Comparison of ENCODE assay signal across 1 cellular context in the genomic region with DNA sequence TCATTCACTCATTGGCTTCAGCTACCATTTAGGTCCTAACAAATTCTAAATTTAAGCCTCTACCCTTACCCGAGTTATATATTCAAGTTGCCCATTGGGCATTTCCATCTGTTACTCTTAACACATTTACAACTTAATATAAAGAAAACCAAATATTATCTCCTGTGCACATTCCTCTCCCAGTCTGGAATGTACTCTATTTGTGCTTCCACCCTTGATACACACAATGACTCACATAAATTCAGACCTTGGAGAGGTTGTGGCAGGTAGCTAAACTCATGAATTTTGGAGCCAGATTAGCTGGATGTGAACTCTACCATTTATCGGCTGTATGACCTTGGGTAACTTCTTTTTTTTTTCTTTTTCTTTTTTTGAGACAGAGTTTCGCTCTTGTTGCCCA.
TF ChIP-seq lines count a peak whose summit lies in the region.

No MANE protein-coding gene starts in this region.

TF ChIP-seq in HepG2, 621 proteins besides CTCF, POLR2A, EP300 and RAD21 (continued from another document):
- TF ChIP-seq, protein P1, sequence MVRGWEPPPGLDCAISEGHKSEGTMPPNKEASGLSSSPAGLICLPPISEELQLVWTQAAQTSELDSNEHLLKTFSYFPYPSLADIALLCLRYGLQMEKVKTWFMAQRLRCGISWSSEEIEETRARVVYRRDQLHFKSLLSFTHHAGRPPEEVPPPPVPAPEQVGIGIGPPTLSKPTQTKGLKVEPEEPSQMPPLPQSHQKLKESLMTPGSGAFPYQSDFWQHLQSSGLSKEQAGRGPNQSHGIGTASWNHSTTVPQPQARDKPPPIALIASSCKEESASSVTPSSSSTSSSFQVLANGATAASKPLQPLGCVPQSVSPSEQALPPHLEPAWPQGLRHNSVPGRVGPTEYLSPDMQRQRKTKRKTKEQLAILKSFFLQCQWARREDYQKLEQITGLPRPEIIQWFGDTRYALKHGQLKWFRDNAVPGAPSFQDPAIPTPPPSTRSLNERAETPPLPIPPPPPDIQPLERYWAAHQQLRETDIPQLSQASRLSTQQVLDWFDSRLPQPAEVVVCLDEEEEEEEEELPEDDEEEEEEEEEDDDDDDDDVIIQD (CRISPR knock-in tag; IDR thresholded peaks at IDR 0.05; ENCODE audit: low read depth), result 0 out of 2 replicates have a peak, but pooled peaks have one; percentile 17
- TF ChIP-seq, protein P2, sequence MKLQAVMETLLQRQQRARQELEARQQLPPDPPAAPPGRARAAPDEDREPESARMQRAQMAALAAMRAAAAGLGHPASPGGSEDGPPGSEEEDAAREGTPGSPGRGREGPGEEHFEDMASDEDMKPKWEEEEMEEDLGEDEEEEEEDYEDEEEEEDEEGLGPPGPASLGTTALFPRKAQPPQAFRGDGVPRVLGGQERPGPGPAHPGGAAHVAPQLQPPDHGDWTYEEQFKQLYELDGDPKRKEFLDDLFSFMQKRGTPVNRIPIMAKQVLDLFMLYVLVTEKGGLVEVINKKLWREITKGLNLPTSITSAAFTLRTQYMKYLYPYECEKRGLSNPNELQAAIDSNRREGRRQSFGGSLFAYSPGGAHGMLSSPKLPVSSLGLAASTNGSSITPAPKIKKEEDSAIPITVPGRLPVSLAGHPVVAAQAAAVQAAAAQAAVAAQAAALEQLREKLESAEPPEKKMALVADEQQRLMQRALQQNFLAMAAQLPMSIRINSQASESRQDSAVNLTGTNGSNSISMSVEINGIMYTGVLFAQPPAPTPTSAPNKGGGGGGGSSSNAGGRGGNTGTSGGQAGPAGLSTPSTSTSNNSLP (IDR thresholded peaks at IDR 0.05; ENCODE audit: low read depth, low read length), result peak; percentile 50; the same call in 1 of the 2 replicates
- TF ChIP-seq TEAD3 (CRISPR knock-in tag; optimal IDR thresholded peaks at IDR 0.05; ENCODE audit: borderline replicate concordance) (peak; percentile 33), KLF12 (CRISPR knock-in tag; IDR thresholded peaks at IDR 0.05; ENCODE audit: borderline replicate concordance) (0 out of 2 replicates have a peak, but pooled peaks have one; percentile 54), ZNF451 (CRISPR knock-in tag; IDR thresholded peaks at IDR 0.05) (no peak)
- TF ChIP-seq, protein P3, sequence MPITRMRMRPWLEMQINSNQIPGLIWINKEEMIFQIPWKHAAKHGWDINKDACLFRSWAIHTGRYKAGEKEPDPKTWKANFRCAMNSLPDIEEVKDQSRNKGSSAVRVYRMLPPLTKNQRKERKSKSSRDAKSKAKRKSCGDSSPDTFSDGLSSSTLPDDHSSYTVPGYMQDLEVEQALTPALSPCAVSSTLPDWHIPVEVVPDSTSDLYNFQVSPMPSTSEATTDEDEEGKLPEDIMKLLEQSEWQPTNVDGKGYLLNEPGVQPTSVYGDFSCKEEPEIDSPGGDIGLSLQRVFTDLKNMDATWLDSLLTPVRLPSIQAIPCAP (CRISPR knock-in tag; IDR thresholded peaks at IDR 0.05; ENCODE audit: low read depth), result no peak
- TF ChIP-seq, protein P4, sequence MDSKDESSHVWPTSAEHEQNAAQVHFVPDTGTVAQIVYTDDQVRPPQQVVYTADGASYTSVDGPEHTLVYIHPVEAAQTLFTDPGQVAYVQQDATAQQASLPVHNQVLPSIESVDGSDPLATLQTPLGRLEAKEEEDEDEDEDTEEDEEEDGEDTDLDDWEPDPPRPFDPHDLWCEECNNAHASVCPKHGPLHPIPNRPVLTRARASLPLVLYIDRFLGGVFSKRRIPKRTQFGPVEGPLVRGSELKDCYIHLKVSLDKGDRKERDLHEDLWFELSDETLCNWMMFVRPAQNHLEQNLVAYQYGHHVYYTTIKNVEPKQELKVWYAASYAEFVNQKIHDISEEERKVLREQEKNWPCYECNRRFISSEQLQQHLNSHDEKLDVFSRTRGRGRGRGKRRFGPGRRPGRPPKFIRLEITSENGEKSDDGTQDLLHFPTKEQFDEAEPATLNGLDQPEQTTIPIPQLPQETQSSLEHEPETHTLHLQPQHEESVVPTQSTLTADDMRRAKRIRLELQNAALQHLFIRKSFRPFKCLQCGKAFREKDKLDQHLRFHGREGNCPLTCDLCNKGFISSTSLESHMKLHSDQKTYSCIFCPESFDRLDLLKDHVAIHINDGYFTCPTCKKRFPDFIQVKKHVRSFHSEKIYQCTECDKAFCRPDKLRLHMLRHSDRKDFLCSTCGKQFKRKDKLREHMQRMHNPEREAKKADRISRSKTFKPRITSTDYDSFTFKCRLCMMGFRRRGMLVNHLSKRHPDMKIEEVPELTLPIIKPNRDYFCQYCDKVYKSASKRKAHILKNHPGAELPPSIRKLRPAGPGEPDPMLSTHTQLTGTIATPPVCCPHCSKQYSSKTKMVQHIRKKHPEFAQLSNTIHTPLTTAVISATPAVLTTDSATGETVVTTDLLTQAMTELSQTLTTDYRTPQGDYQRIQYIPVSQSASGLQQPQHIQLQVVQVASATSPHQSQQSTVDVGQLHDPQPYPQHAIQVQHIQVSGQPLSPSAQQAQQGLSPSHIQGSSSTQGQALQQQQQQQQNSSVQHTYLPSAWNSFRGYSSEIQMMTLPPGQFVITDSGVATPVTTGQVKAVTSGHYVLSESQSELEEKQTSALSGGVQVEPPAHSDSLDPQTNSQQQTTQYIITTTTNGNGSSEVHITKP (CRISPR knock-in tag; IDR thresholded peaks at IDR 0.05; ENCODE audit: low read depth), result no peak
